In the genomic region with DNA sequence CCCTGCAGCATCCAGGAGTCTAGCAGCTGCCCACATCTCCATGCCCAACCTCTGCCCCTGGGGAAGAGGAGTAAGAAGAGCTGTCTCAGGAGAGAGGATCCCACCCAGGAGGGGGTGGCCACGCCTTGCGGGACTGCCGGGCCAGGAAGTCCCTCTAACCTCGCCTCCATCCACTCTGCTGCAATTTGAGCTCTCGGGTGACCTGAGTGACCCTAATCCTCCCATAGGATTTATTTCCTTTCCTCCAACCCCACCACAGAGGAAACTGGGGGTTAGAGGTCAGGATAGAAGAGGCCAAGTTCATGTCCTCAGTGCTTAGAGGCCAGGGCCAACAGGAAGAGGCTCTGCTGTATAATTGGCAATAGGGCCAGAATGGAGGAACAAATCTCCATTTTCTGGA, we compare ENCODE assay signal across 22 cellular contexts. TPM values are rescaled to one million over a fixed set of nuclear protein-coding genes. Genes with fewer than 3 reads are reported as not detected.
"Had no signal": no experiment of that assay in that cellular context is flagged by ENCODE, and none has a peak within 500 bp of the region (broad histone marks: within the 10 kb centered on the region; RNA-seq: fewer than 3 reads in every experiment).

No MANE protein-coding gene starts in this region.

- H3K27ac ChIP-seq: body of pancreas, gastroesophageal sphincter, left lung, right lobe of liver, skin epidermis, thoracic aorta had no signal

- FAIRE-seq: endothelial cell of umbilical vein, urothelium cell line had no signal

- H3K4me3 ChIP-seq: body of pancreas, gastroesophageal sphincter, left lung, right lobe of liver, skin epidermis, thoracic aorta had no signal

- ATAC-seq: activated CD8-positive, alpha-beta T cell treated with anti-CD3 and anti-CD28 coated beads for 36 hours; body of pancreas; gastroesophageal sphincter; left lung; naive thymus-derived CD4-positive, alpha-beta T cell; stimulated activated naive CD8-positive, alpha-beta T cell treated with anti-CD3 and anti-CD28 coated beads, Interleukin-15, Interleukin-2, amounts not matched to agents 100 U/mL and 50 U/mL, for 24 hours; T-helper 17 cell; WTC11 had no signal

- H3K9me3 ChIP-seq: body of pancreas, gastroesophageal sphincter, left lung, right lobe of liver, thoracic aorta had no signal

- H3K4me1 ChIP-seq: right lobe of liver had no signal

- DNase-seq: activated CD4-positive, alpha-beta T cell treated with anti-CD3 and anti-CD28 coated beads, Interleukin-2, amount 50 U/mL, for 1 hour; activated CD8-positive, alpha-beta T cell treated with anti-CD3 and anti-CD28 coated beads for 36 hours; activated naive CD4-positive, alpha-beta T cell; activated T-cell treated with anti-CD3 and anti-CD28 coated beads, Interleukin-2, amount 50 U/mL, for 48 hours; anterior cingulate cortex; body of pancreas; left lung; midbrain; naive thymus-derived CD4-positive, alpha-beta T cell; right lobe of liver; stimulated activated CD4-positive, alpha-beta T cell treated with anti-CD3 and anti-CD28 coated beads, Interleukin-12 subunit alpha, Interleukin-12 subunit beta, amount 100 ng/mL, for 4 hours; stimulated activated CD4-positive, alpha-beta T cell treated with anti-CD3 and anti-CD28 coated beads, Interleukin-4, amount 100 ng/mL, for 1 hour; stimulated activated naive CD8-positive, alpha-beta T cell treated with anti-CD3 and anti-CD28 coated beads, Interleukin-15, Interleukin-2, amounts not matched to agents 100 U/mL and 50 U/mL, for 24 hours; SW 1271; T-helper 17 cell; trophoblast cell had no signal

- H3K36me3 ChIP-seq: gastroesophageal sphincter, left lung, right lobe of liver, thoracic aorta had no signal

RNA-seq across cellular contexts. Expression of gene NGFR, which starts 22.6 kb away (rescaled TPM):
- total RNA-seq: endothelial cell of umbilical vein had no signal
- polyA plus RNA-seq: endothelial cell of umbilical vein; naive thymus-derived CD4-positive, alpha-beta T cell had no signal
